In genomic region chr12:123671876-123672275, GRCh38 we compare ENCODE assay signal across 7 cellular contexts. TPM values are rescaled to one million over a fixed set of nuclear protein-coding genes. Genes with fewer than 3 reads are reported as not detected.
DNase-seq lines count a peak whose midpoint lies in the region; TF ChIP-seq lines count a peak whose summit lies in the region.
"Had no signal": no experiment of that assay in that cellular context is flagged by ENCODE, and none has a peak within 500 bp of the region (broad histone marks: within the 10 kb centered on the region; RNA-seq: fewer than 3 reads in every experiment).

No MANE protein-coding gene starts in this region.

- CTCF ChIA-PET in PC-9 (lab: Charles Lee): no interaction called here

- H3K27ac ChIP-seq in PC-9: no peak overlapping the region

- intact Hi-C loops in PC-9 (cut with micrococcal nuclease; ENCODE audit: unreplicated experiment): no loop called here

- no peaks in the 10 kb centered on the region for H3K9me2 ChIP-seq in PC-9 (ENCODE audit: insufficient read depth)

- BruUV-seq in PC-9 (replicated peaks; lab: Mats Ljungman, UMichigan): no TSS peak

- H3K27me3 ChIP-seq in PC-9 (ENCODE audit: insufficient read depth, low read depth): no peaks in the 10 kb centered on the region

- peak overlapping the region; percentile 98 for H3K4me2 ChIP-seq in PC-9

- H3K4me3 ChIP-seq in PC-9 (peak overlapping the region; percentile 84), iPS-18c (ENCODE audit: insufficient read depth, low read depth, low read length) (peak overlapping the region; percentile 77; the same call in 1 of the 2 replicates)

- no peaks in the 10 kb centered on the region for H4K20me1 ChIP-seq in PC-9 (ENCODE audit: insufficient read depth)

- H2AFZ ChIP-seq in PC-9: peak overlapping the region; percentile 100; the same call in 1 of the 2 replicates

- TF ChIP-seq CTCF in PC-9 (conservative IDR thresholded peaks at IDR 0.05): no peak

- H3K79me2 ChIP-seq in PC-9 (ENCODE audit: low read depth): no peaks in the 10 kb centered on the region

- H3K4me1 ChIP-seq in PC-9 (replicated peaks; ENCODE audit: insufficient read depth): peaks cover 6% of the 10 kb centered on the region; the same call in 1 of the 2 replicates

- no peaks in the 10 kb centered on the region; the same call in 1 of the 2 replicates for H3F3A ChIP-seq in PC-9 (ENCODE audit: insufficient read depth, low read depth)

- POLR2A ChIA-PET in PC-9 (lab: Charles Lee; ENCODE audit: unreplicated experiment): no interaction called here

- H3K36me3 ChIP-seq in PC-9 (ENCODE audit: low read depth): peaks cover 5% of the 10 kb centered on the region; the same call in 1 of the 2 replicates

- H3K9me3 ChIP-seq in PC-9 (ENCODE audit: insufficient read depth, low read depth): no peaks in the 10 kb centered on the region
- no peaks in the 10 kb centered on the region for H3K9me3 ChIP-seq in iPS-18c (ENCODE audit: control insufficient read depth, insufficient read depth, low read length)

- DNase-seq in ACHN (peak; percentile 52), PC-9 (no peak), DMS53 (lab: John Stamatoyannopoulos, UW) (no peak), NCI-H2196 treated with DMSO at 0.1 percent for 48 hours (lab: John Stamatoyannopoulos, UW; ENCODE audit: unreplicated experiment) (no peak)
- no peak for DNase-seq in stimulated activated CD4-positive, alpha-beta T cell treated with anti-CD3 and anti-CD28 coated beads, Interleukin-4, amount 100 ng/mL, for 24 hours
- DNase-seq: occipital lobe had no signal

- in situ Hi-C loops in ACHN (cut with HindIII; ENCODE audit: low pct_ligation_motif_present, low pct_unique_long_range_greater_than_20kb, low sequenced_read_pairs): no loop called here

RNA-seq across cellular contexts. Expression of gene TCTN2, which starts 1.0 kb away (rescaled TPM):
- total RNA-seq in PC-9 (2021): 17.1 and 21.9 TPM in 2 replicates

RNA-seq across cellular contexts. Expression of gene GTF2H3, which starts 38.2 kb away (rescaled TPM):
- 30.3 and 42.9 TPM in 2 replicates for total RNA-seq in PC-9 (2021)

RNA-seq across cellular contexts. Expression of gene EIF2B1, which starts 38.4 kb away (rescaled TPM):
- 43.8 and 47.3 TPM in 2 replicates for total RNA-seq in PC-9 (2021)

RNA-seq across cellular contexts. Expression of gene ATP6V0A2, which starts 40.3 kb away (rescaled TPM):
- total RNA-seq in PC-9 (2021): 13.8 and 16.3 TPM in 2 replicates
